25 cellular contexts compared by ENCODE assay signal in genomic region chr4:47218631-47219030, GRCh38.
"Had no signal": no experiment of that assay in that cellular context is flagged by ENCODE, and none has a peak within 500 bp of the region (broad histone marks: within the 10 kb centered on the region; RNA-seq: fewer than 3 reads in every experiment).

No MANE protein-coding gene starts in this region.

- H3K4me1 Mint-ChIP-seq: naive B cell had no signal

- FAIRE-seq: colon, endothelial cell of umbilical vein, islet of Langerhans, keratinocyte had no signal

- H3K4me3 Mint-ChIP-seq: mesothelial cell of epicardium, naive B cell had no signal

- H3K27me3 ChIP-seq: dorsolateral prefrontal cortex, esophagus muscularis mucosa, gastrocnemius medialis, heart right ventricle, left lung had no signal

- H3K36me3 Mint-ChIP-seq: mesothelial cell of epicardium, naive B cell had no signal

- H3K4me3 ChIP-seq: coronary artery, dorsolateral prefrontal cortex, esophagus muscularis mucosa, gastrocnemius medialis, heart right ventricle, left lung, lower lobe of right lung, mucosa of descending colon had no signal

- H3K36me3 ChIP-seq: esophagus muscularis mucosa, gastrocnemius medialis, heart right ventricle, left lung, lower lobe of right lung had no signal

- DNase-seq: dermis blood vessel endothelial cell; dorsolateral prefrontal cortex; effector CD4-positive, alpha-beta T cell; effector memory CD4-positive, alpha-beta T cell; foreskin fibroblast; foreskin melanocyte; gastrocnemius medialis; glutamatergic neuron; head of caudate nucleus; heart right ventricle; hippocampal formation; left cardiac atrium; left lung; left ventricle myocardium superior; lower lobe of right lung; mesenchymal stem cell; mucosa of descending colon; naive B cell had no signal

- H3K27ac ChIP-seq: coronary artery, dorsolateral prefrontal cortex, esophagus muscularis mucosa, gastrocnemius medialis, heart right ventricle, left lung, lower lobe of right lung had no signal

- H3K4me1 ChIP-seq: esophagus muscularis mucosa, gastrocnemius medialis, heart right ventricle, left lung, lower lobe of right lung had no signal

- H3K27ac Mint-ChIP-seq: mesothelial cell of epicardium, naive B cell had no signal

- ATAC-seq: gastrocnemius medialis, heart right ventricle, left cardiac atrium, left lung, left ventricle myocardium superior, lower lobe of right lung, mucosa of descending colon had no signal

- H3K9me3 ChIP-seq: esophagus muscularis mucosa, gastrocnemius medialis, heart right ventricle, left lung, lower lobe of right lung, mucosa of descending colon had no signal
